In the genomic region with DNA sequence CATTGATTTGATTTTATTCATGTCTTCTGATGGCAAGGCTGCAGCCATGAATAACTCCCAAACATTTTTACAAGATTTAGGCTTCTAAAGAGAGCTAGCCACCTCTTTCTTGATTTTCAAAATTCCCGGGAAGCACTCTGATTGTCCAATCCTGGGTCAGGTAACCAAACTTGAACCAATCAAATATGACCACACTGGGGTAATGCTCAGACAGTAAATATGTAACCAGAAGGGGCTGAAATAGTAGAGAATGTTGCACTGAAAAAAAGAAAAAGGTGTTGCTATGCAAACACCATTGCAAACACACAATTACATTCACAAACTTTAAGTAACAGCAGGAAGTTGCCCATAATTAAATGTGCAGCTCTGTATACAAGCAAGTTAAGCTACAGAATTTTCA, we compare ENCODE assay signal across 5 cellular contexts.
"Had no signal": no experiment of that assay in that cellular context is flagged by ENCODE, and none has a peak within 500 bp of the region (broad histone marks: within the 10 kb centered on the region; RNA-seq: fewer than 3 reads in every experiment).

No MANE protein-coding gene starts in this region.

- H3K27ac ChIP-seq: HL-60 had no signal

- DNase-seq: IMR-90, KBM-7 had no signal

- H3K4me3 ChIP-seq: K562 had no signal

- ATAC-seq: HepG2, K562 had no signal
